Comparison of ENCODE assay signal across 8 cellular contexts in genomic region chr15:91706366-91707032, GRCh38.
DNase-seq lines count a peak whose midpoint lies in the region; ATAC-seq lines count a peak whose summit lies in the region.

No MANE protein-coding gene starts in this region.

- no peaks in the 10 kb centered on the region for H3K9me3 Mint-ChIP-seq in central memory CD8-positive, alpha-beta T cell

- peak overlapping the region; percentile 46 for H3K4me3 Mint-ChIP-seq in central memory CD8-positive, alpha-beta T cell

- peaks cover 3% of the 10 kb centered on the region for H3K36me3 Mint-ChIP-seq in central memory CD8-positive, alpha-beta T cell (ENCODE audit: insufficient read depth)

- peaks cover 23% of the 10 kb centered on the region for H3K4me1 Mint-ChIP-seq in central memory CD8-positive, alpha-beta T cell

- DNase-seq in DMS53 treated with DMSO at 0.1 percent for 48 hours (lab: John Stamatoyannopoulos, UW; ENCODE audit: unreplicated experiment) (peak; percentile 70), NCI-H2196 treated with DMSO at 0.1 percent for 48 hours (lab: John Stamatoyannopoulos, UW; ENCODE audit: unreplicated experiment) (peak; percentile 45), left kidney (ENCODE audit: low read depth, low spot score) (peak; percentile 83)
- DNase-seq in central memory CD8-positive, alpha-beta T cell (ENCODE audit: low spot score in 2 of 2): peak; percentile 70 to 86
- peak; percentile 63 to 65 (median 64) for DNase-seq in stimulated activated CD4-positive, alpha-beta T cell treated with anti-CD3 and anti-CD28 coated beads, TNF-alpha, amount 100 ng/mL, for 1 hour (ENCODE audit: low read depth in 3 of 3, low spot score in 1 of 3)

- peak; percentile 55 for ATAC-seq in HG02870 (IDR thresholded peaks at IDR 0.05; ENCODE audit: unreplicated experiment)
- peak; percentile 96 to 97 for ATAC-seq in activated CD4-positive, CD25-positive, alpha-beta regulatory T cell treated with anti-CD3 and anti-CD28 coated beads, Interleukin-2, amount 50 U/mL, for 24 hours
- ATAC-seq in central memory CD8-positive, alpha-beta T cell (replicated peaks; ENCODE audit: extremely low read depth, poor library complexity, severe bottlenecking): peak; percentile 100
- ATAC-seq in HG03039 (IDR thresholded peaks at IDR 0.05; ENCODE audit: unreplicated experiment): no peak

- H3K27ac Mint-ChIP-seq in central memory CD8-positive, alpha-beta T cell (ENCODE audit: low read depth): peak overlapping the region; percentile 76

- peaks cover 10% of the 10 kb centered on the region for H3K27me3 Mint-ChIP-seq in central memory CD8-positive, alpha-beta T cell
